8 cellular contexts compared by ENCODE assay signal in genomic region chr10:43408710-43409384, GRCh38. TPM values are rescaled to one million over a fixed set of nuclear protein-coding genes. Genes with fewer than 3 reads are reported as not detected.
DNase-seq lines count a peak whose midpoint lies in the region; ATAC-seq and TF ChIP-seq lines count a peak whose summit lies in the region.

Gene HNRNPF (minus strand): TSS chr10:43409186. CDS start chr10:43387884, 21,302 bp downstream.

- POLR2A ChIA-PET in GM10248 (lab: Yijun Ruan, JAX) = interaction anchor here (0.6 to 1.7 kb wide), 5 partner anchors 8 to 1841 kb away, joined by 3 to 4 read pairs (median 3); no protein-coding TSS in a partner anchor

- peak; percentile 63 for ATAC-seq in HG02588 (IDR thresholded peaks at IDR 0.05; ENCODE audit: unreplicated experiment)
- peak; percentile 81 to 82 for ATAC-seq in activated naive CD4-positive, alpha-beta T cell treated with anti-CD3 and anti-CD28 coated beads, Interleukin-2, amount 50 U/mL, for 72 hours
- peak; percentile 94 for ATAC-seq in omental fat pad (ENCODE audit: low FRiP score)

- TF ChIP-seq CTCF in GM10248 (IDR thresholded peaks at IDR 0.05; ENCODE audit: control extremely low read depth, extremely low read depth, low read depth, missing control alignments) (no peak), omental fat pad (IDR thresholded peaks at IDR 0.05) (no peak)

- CTCF ChIA-PET in GM10248 (lab: Yijun Ruan, JAX) = interaction anchor here (1.3 to 1.7 kb wide), 3 partner anchors 11 to 204 kb away, joined by 3 to 7 read pairs (median 3); no protein-coding TSS in a partner anchor

- peaks cover 49 to 51% of the 10 kb centered on the region in 2 donors for H3K36me3 Mint-ChIP-seq in activated naive CD4-positive, alpha-beta T cell treated with anti-CD3 and anti-CD28 coated beads, Interleukin-2, amount 50 U/mL, for 72 hours

- peak within 1 kb of the TSS; percentile 96 for H3K27ac ChIP-seq in temporal lobe (ENCODE audit: low read depth, low read length)

- H3K27ac Mint-ChIP-seq in activated naive CD4-positive, alpha-beta T cell treated with anti-CD3 and anti-CD28 coated beads, Interleukin-2, amount 50 U/mL, for 72 hours = peak within 1 kb of the TSS; percentile 98 to 99

- peak; percentile 91 for DNase-seq in GM10248 (ENCODE audit: extremely low spot score)
- DNase-seq in NCI-H1048 (lab: John Stamatoyannopoulos, UW) = peak; percentile 80
- peak; percentile 75 for DNase-seq in SKM-1 (lab: John Stamatoyannopoulos, UW; ENCODE audit: unreplicated experiment)
- peak; percentile 97 for DNase-seq in activated naive CD4-positive, alpha-beta T cell treated with anti-CD3 and anti-CD28 coated beads, Interleukin-2, amount 50 U/mL, for 72 hours (ENCODE audit: low spot score in 2 of 2)
- DNase-seq in glomerular endothelial cell (ENCODE audit: extremely low read depth, low read depth, low spot score) = no peak
- DNase-seq in omental fat pad (ENCODE audit: low spot score) = peak; percentile 73

- H3K9me3 Mint-ChIP-seq in activated naive CD4-positive, alpha-beta T cell treated with anti-CD3 and anti-CD28 coated beads, Interleukin-2, amount 50 U/mL, for 72 hours = no peaks in the 10 kb centered on the region

RNA-seq across cellular contexts. Expression of gene HNRNPF, which starts in this region (rescaled TPM):
- 100 to 1,000 TPM; 410 to 434 TPM for total RNA-seq in activated naive CD4-positive, alpha-beta T cell treated with anti-CD3 and anti-CD28 coated beads, Interleukin-2, amount 50 U/mL, for 72 hours
- total RNA-seq in glomerular endothelial cell (175 and 203 TPM in 2 replicates), omental fat pad (100 to 1,000 TPM; 140 to 345 (median 164) TPM), temporal lobe (63.4 TPM)
